In genomic region chr3:60755094-60755493, GRCh38 we compare ENCODE assay signal across 14 cellular contexts.
DNase-seq lines count a peak whose midpoint lies in the region; ATAC-seq, FAIRE-seq and TF ChIP-seq lines count a peak whose summit lies in the region.
"Had no signal": no experiment of that assay in that cellular context is flagged by ENCODE, and none has a peak within 500 bp of the region (broad histone marks: within the 10 kb centered on the region; RNA-seq: fewer than 3 reads in every experiment).

No MANE protein-coding gene starts in this region.

- H3K9me3 ChIP-seq in H9 (ENCODE audit: control insufficient read depth, low read depth, low read length) (peaks cover 11% of the 10 kb centered on the region), HepG2 (ENCODE audit: low read length) (no peaks in the 10 kb centered on the region), transverse colon (no peaks in the 10 kb centered on the region), gastrocnemius medialis (no peaks in the 10 kb centered on the region)

- no peak overlapping the region for H3K23ac ChIP-seq in H9 (ENCODE audit: insufficient read length, low read depth, low read length)

- no peak overlapping the region for H2BK120ac ChIP-seq in H9 (ENCODE audit: low read depth, low read length, poor library complexity, severe bottlenecking)

- H3K79me2 ChIP-seq in H9 (ENCODE audit: insufficient read depth, low read length) (no peaks in the 10 kb centered on the region), HepG2 (ENCODE audit: insufficient read depth, low read length) (no peaks in the 10 kb centered on the region)

- H3K4ac ChIP-seq in H9 (ENCODE audit: low read depth, low read length): no peak overlapping the region

- no peak overlapping the region for H2BK15ac ChIP-seq in H9 (ENCODE audit: low read depth, low read length)

- peaks cover 2% of the 10 kb centered on the region; the same call in 1 of the 2 replicates for H3K27me3 Mint-ChIP-seq in H9 (ENCODE audit: low read depth)
- H3K27me3 Mint-ChIP-seq: activated CD4-positive, alpha-beta T cell treated with anti-CD3 and anti-CD28 coated beads, Interleukin-2, amount 10 ng/mL, durations not matched to agents 7 days and 5 days had no signal

- BruUV-seq in HepG2 (replicated peaks; lab: Mats Ljungman, UMichigan): no TSS peak

- intact Hi-C loops in HepG2 (cut with micrococcal nuclease; ENCODE audit: unreplicated experiment): loop anchor here (1.0 to 10.0 kb wide), 5 partner anchors 190 to 1430 kb away; partner anchors contain the start of gene FHIT
- intact Hi-C loops in transverse colon (cut with DNase I; ENCODE audit: low total_unique reads): no loop called here
- intact Hi-C loops in gastrocnemius medialis (cut with DNase I; ENCODE audit: low total_unique reads): no loop called here

- peak; percentile 48 for FAIRE-seq in HepG2 (lab: Jason Lieb, UNC)

- no peak overlapping the region for H3K56ac ChIP-seq in H9 (ENCODE audit: insufficient read length, low read depth, low read length)

- H3K36me3 ChIP-seq in HepG2 (replicated peaks in 1 of 2; ENCODE audit: control insufficient read depth in 1 of 2, insufficient read depth in 2 of 2, low read length in 2 of 2): no peaks in the 10 kb centered on the region
- H3K36me3 ChIP-seq in transverse colon: no peaks in the 10 kb centered on the region
- H3K36me3 ChIP-seq in gastrocnemius medialis: no peaks in the 10 kb centered on the region
- H3K36me3 ChIP-seq: spleen had no signal

- H3K23me2 ChIP-seq in H9 (ENCODE audit: insufficient read length, low read depth, low read length, poor library complexity, severe bottlenecking): no peaks in the 10 kb centered on the region

- no peak overlapping the region for H3K27ac ChIP-seq in H9 (ENCODE audit: insufficient read length, low read depth, low read length)
- no peak overlapping the region for H3K27ac ChIP-seq in HepG2 (ENCODE audit: extremely low read length, insufficient read depth, low read length)
- H3K27ac ChIP-seq in transverse colon: no peak overlapping the region
- H3K27ac ChIP-seq in gastrocnemius medialis: no peak overlapping the region
- H3K27ac ChIP-seq: spleen had no signal

- no peak overlapping the region for H3K4me2 ChIP-seq in H9 (ENCODE audit: insufficient read depth, insufficient read length, low read length)
- no peak overlapping the region for H3K4me2 ChIP-seq in HepG2 (ENCODE audit: low read depth, low read length)

- no peak overlapping the region for H3K4me3 Mint-ChIP-seq in H9
- H3K4me3 Mint-ChIP-seq: activated CD4-positive, alpha-beta T cell treated with anti-CD3 and anti-CD28 coated beads, Interleukin-2, amount 10 ng/mL, durations not matched to agents 7 days and 5 days had no signal

- no peak overlapping the region for H3T11ph ChIP-seq in H9 (ENCODE audit: low read length)

- H2BK20ac ChIP-seq in H9 (ENCODE audit: low read depth, low read length, poor library complexity, severe bottlenecking): no peak overlapping the region

- H2AK5ac ChIP-seq in H9 (ENCODE audit: insufficient read length, low read length): no peak overlapping the region

- TF ChIP-seq CTCF in H9 (conservative IDR thresholded peaks at IDR 0.05): peak; percentile 87
- TF ChIP-seq CTCF in HepG2 (CRISPR knock-in tag; IDR thresholded peaks at IDR 0.05): peak; percentile 79
- no peak for TF ChIP-seq CTCF in transverse colon (IDR thresholded peaks at IDR 0.05)
- no peak for TF ChIP-seq CTCF in gastrocnemius medialis (IDR thresholded peaks at IDR 0.05 in 4 of 5, conservative IDR thresholded peaks at IDR 0.05 in 1 of 5)

- H4K91ac ChIP-seq in H9 (ENCODE audit: insufficient read length, low read depth, low read length): no peak overlapping the region

- H3K4me3 ChIP-seq in HepG2 (replicated peaks in 1 of 3; ENCODE audit: insufficient read depth in 1 of 3, low read depth in 2 of 3, low read length in 3 of 3) (no peak overlapping the region), transverse colon (no peak overlapping the region), gastrocnemius medialis (no peak overlapping the region)
- H3K4me3 ChIP-seq: spleen had no signal

- TF ChIP-seq POLR2A in HepG2 (IDR thresholded peaks at IDR 0.05; ENCODE audit: insufficient read depth in 1 of 2, low read depth in 2 of 2, low read length in 2 of 2) (no peak), transverse colon (IDR thresholded peaks at IDR 0.05) (no peak), gastrocnemius medialis (IDR thresholded peaks at IDR 0.05) (no peak)

- no peak overlapping the region for H2BK12ac ChIP-seq in H9 (ENCODE audit: insufficient read length, low read depth, low read length)

- CTCF ChIA-PET in HepG2 (lab: Yijun Ruan, JAX; ENCODE audit: low intra/inter-chr PET ratio, low total read pairs): interaction anchor here (1.3 to 2.3 kb wide), 2 partner anchors 616 to 626 kb away, joined by 5 to 9 read pairs; no protein-coding TSS in a partner anchor

- H3K27ac Mint-ChIP-seq in H9: 0 out of 7 replicates have a peak overlapping the region, but pooled peaks of 1 of the 3 experiments have one; percentile 1
- H3K27ac Mint-ChIP-seq: activated CD4-positive, alpha-beta T cell treated with anti-CD3 and anti-CD28 coated beads, Interleukin-2, amount 10 ng/mL, durations not matched to agents 7 days and 5 days had no signal

- DNase-seq in COLO829 (ENCODE audit: low spot score): peak; percentile 21
- DNase-seq in H9: peak; percentile 77
- DNase-seq in HepG2 (ENCODE audit: low spot score): peak; percentile 31
- no peak for DNase-seq in transverse colon
- no peak for DNase-seq in T-helper 1 cell
- no peak for DNase-seq in gastrocnemius medialis
- no peak for DNase-seq in activated naive CD4-positive, alpha-beta T cell treated with anti-CD3 and anti-CD28 coated beads, Interleukin-2, amount 50 U/mL, for 16 hours
- DNase-seq: activated CD4-positive, alpha-beta T cell treated with anti-CD3 and anti-CD28 coated beads, Interleukin-2, amount 10 ng/mL, durations not matched to agents 7 days and 5 days; activated naive CD4-positive, alpha-beta T cell treated with Interleukin-2 at 50 U/mL for 16 hours; cortex of kidney; GOT3; NCI-H1694 treated with DMSO at 0.1 percent for 48 hours; spleen had no signal

- H3K18ac ChIP-seq in H9 (ENCODE audit: insufficient read length, low read depth, low read length): no peak overlapping the region

- peaks cover 16 to 22% of the 10 kb centered on the region in 2 experiments for H3K9me3 Mint-ChIP-seq in H9

- H3K4me1 ChIP-seq in H9 (ENCODE audit: insufficient read depth, low read length) (peaks cover 6% of the 10 kb centered on the region; the same call in 1 of the 2 replicates), HepG2 (ENCODE audit: insufficient read depth, low read length) (no peaks in the 10 kb centered on the region), transverse colon (no peaks in the 10 kb centered on the region), gastrocnemius medialis (no peaks in the 10 kb centered on the region)
- H3K4me1 ChIP-seq: spleen had no signal

- POLR2A ChIA-PET in HepG2 (lab: Yijun Ruan, JAX): no interaction called here

- no peaks in the 10 kb centered on the region for H3K27me3 ChIP-seq in H9 (ENCODE audit: insufficient read depth, low read length)
- H3K27me3 ChIP-seq in HepG2 (ENCODE audit: control insufficient read depth in 1 of 2, insufficient read depth in 2 of 2, low read length in 2 of 2): no peaks in the 10 kb centered on the region
- H3K27me3 ChIP-seq in transverse colon: no peaks in the 10 kb centered on the region
- H3K27me3 ChIP-seq in gastrocnemius medialis: no peaks in the 10 kb centered on the region
- H3K27me3 ChIP-seq: spleen had no signal

- no CpG with 5 or more reads among the region's 3 CpGs for WGBS in H9 (ENCODE audit: extremely low coverage, insufficient read length, low lambda C conversion rate)
- 0% methylated on average over 3 of the region's 3 CpGs for WGBS in HepG2 (ENCODE audit: low lambda C conversion rate)
- WGBS in transverse colon (ENCODE audit: low coverage in 1 of 2), 2 donors: 70% methylated on average over 3 of the region's 3 CpGs; no CpG with 5 or more reads in 1 of the 2 donors

- no peak overlapping the region for H4K8ac ChIP-seq in H9 (replicated peaks; ENCODE audit: insufficient read length, low read depth, low read length)

- no peak overlapping the region for H4K5ac ChIP-seq in H9 (ENCODE audit: insufficient read length, low read depth, low read length)

- in situ Hi-C loops in HepG2 (cut with HindIII; ENCODE audit: extremely low pct_ligation_motif_present, low pct_unique_long_range_greater_than_20kb): loop anchor here (10.0 kb wide), 1 partner anchor 620 kb away; no protein-coding TSS in a partner anchor
- in situ Hi-C loops in transverse colon (cut with MboI; ENCODE audit: low pct_ligation_motif_present in 1 of 4, low pct_unique_long_range_greater_than_20kb in 1 of 4, low sequenced_read_pairs in 3 of 4): no loop called here
- in situ Hi-C loops in gastrocnemius medialis (cut with MboI; ENCODE audit: low sequenced_read_pairs in 4 of 4): no loop called here

- no peak overlapping the region for H3K14ac ChIP-seq in H9 (ENCODE audit: insufficient read depth, low read length)

- TF ChIP-seq EP300 in HepG2 (IDR thresholded peaks at IDR 0.05; ENCODE audit: low read depth in 2 of 2, low read length in 2 of 2): no peak
- TF ChIP-seq EP300 in HepG2 (CRISPR knock-in tag; IDR thresholded peaks at IDR 0.05; ENCODE audit: borderline replicate concordance): no peak
- no peak for TF ChIP-seq EP300 in transverse colon (IDR thresholded peaks at IDR 0.05; ENCODE audit: low read depth)

- H2BK5ac ChIP-seq in H9 (ENCODE audit: insufficient read length, low read length): no peak overlapping the region

- H2AFZ ChIP-seq in H9 (ENCODE audit: low read length): no peak overlapping the region
- H2AFZ ChIP-seq in HepG2 (ENCODE audit: low read length): no peak overlapping the region

- peaks cover 21 to 24% of the 10 kb centered on the region in 2 experiments for H3K4me1 Mint-ChIP-seq in H9

- TF ChIP-seq RAD21 in HepG2 (CRISPR knock-in tag; IDR thresholded peaks at IDR 0.05): 0 out of 2 replicates have a peak, but pooled peaks have one; percentile 35

- no peaks in the 10 kb centered on the region for H3K79me1 ChIP-seq in H9 (ENCODE audit: insufficient read depth, low read depth, low read length, poor library complexity, severe bottlenecking)

- peaks cover 20 to 26% (median 21%) of the 10 kb centered on the region in 3 experiments for H3K36me3 Mint-ChIP-seq in H9 (ENCODE audit: insufficient read depth in 1 of 3, low read depth in 3 of 3)

- H4K20me1 ChIP-seq in H9 (ENCODE audit: control insufficient read depth, insufficient read depth, insufficient read length) (no peaks in the 10 kb centered on the region), HepG2 (ENCODE audit: insufficient read depth, low read length) (no peaks in the 10 kb centered on the region)

- H3K9ac ChIP-seq in H9 (ENCODE audit: extremely low read depth, insufficient read length, low read length) (no peak overlapping the region), HepG2 (ENCODE audit: insufficient read depth, low read depth, low read length) (no peak overlapping the region)

- ATAC-seq in SK-N-SH treated with all-trans-retinoic acid at 6 μM for 48 hours: peak; percentile 17
- peak; percentile 92 for ATAC-seq in HepG2
- no peak for ATAC-seq in gastrocnemius medialis

TF ChIP-seq in SK-N-SH treated with all-trans-retinoic acid at 6 μM for 48 hours, 23 proteins besides CTCF, POLR2A, EP300 and RAD21 (continues in another document):
- no peak for TF ChIP-seq ZNF8 (CRISPR knock-in tag; IDR thresholded peaks at IDR 0.05)

TF ChIP-seq in HepG2, 621 proteins besides CTCF, POLR2A, EP300 and RAD21 (continues in another document):
- peak; percentile 81 for TF ChIP-seq SMC3 (IDR thresholded peaks at IDR 0.05; ENCODE audit: low read length)
- no peak for TF ChIP-seq SMAD1 (CRISPR knock-in tag; IDR thresholded peaks at IDR 0.05; ENCODE audit: borderline replicate concordance, low read depth)

Comparison
In these comparisons a context has a peak if more than half of its experiments do, and no peak if none do; other contexts are left out.
1. DNase-seq: peak in COLO829 (single experiment), H9 (single experiment) and HepG2 (single experiment); none in transverse colon (single experiment), T-helper 1 cell (0 of 5), gastrocnemius medialis (0 of 2) and activated naive CD4-positive, alpha-beta T cell treated with anti-CD3 and anti-CD28 coated beads, Interleukin-2, amount 50 U/mL, for 16 hours (single experiment).
2. CTCF ChIP-seq: peak in H9 (single experiment) and HepG2 (single experiment); none in transverse colon (0 of 5) and gastrocnemius medialis (0 of 5).
3. ATAC-seq: peak in SK-N-SH treated with all-trans-retinoic acid at 6 μM for 48 hours (single experiment) and HepG2 (single experiment); none in gastrocnemius medialis (0 of 2).